In genomic region chr7:7180725-7181428, GRCh38 we compare ENCODE assay signal across 1 cellular context.
TF ChIP-seq lines count a peak whose summit lies in the region.

No MANE protein-coding gene starts in this region.

TF ChIP-seq in K562, 482 proteins besides CTCF, POLR2A, EP300 and RAD21 (continued from another document):
- no peak for TF ChIP-seq ELK3 (CRISPR knock-in tag; IDR thresholded peaks at IDR 0.05)
TF ChIP-seq in K562: peak in this region for 4.
